1 cellular context compared by ENCODE assay signal in genomic region chr6:33746036-33746600, GRCh38.
TF ChIP-seq lines count a peak whose summit lies in the region.

No MANE protein-coding gene starts in this region.

TF ChIP-seq in HEK293, 187 proteins besides CTCF, POLR2A, EP300 and RAD21 (continued from another document and continues in another):
- no peak for TF ChIP-seq AEBP2 (tag by site-specific recombination; IDR thresholded peaks at IDR 0.05; ENCODE audit: borderline replicate concordance)
- peak; percentile 70 for TF ChIP-seq ZIC2 (tag by site-specific recombination; IDR thresholded peaks at IDR 0.05)
- TF ChIP-seq ZNF398 (tag by site-specific recombination; IDR thresholded peaks at IDR 0.05), result no peak
- peak; percentile 39; the same call in 1 of the 2 replicates for TF ChIP-seq ZNF341 (tag by site-specific recombination; IDR thresholded peaks at IDR 0.05; ENCODE audit: low read depth)
- no peak for TF ChIP-seq ZNF138 (tag by site-specific recombination; IDR thresholded peaks at IDR 0.05; ENCODE audit: borderline replicate concordance)
- 0 out of 2 replicates have a peak, but pooled peaks have one; percentile 56 for TF ChIP-seq KLF8 (tag by site-specific recombination; IDR thresholded peaks at IDR 0.05)
- TF ChIP-seq ZNF280D (tag by site-specific recombination; IDR thresholded peaks at IDR 0.05), result no peak
- no peak; the same call in 1 of the 2 replicates for TF ChIP-seq BCL11A (tag by site-specific recombination; IDR thresholded peaks at IDR 0.05; ENCODE audit: low read depth)
- no peak for TF ChIP-seq ZBTB10 (tag by site-specific recombination; IDR thresholded peaks at IDR 0.05)
- TF ChIP-seq YY2 (tag by site-specific recombination; IDR thresholded peaks at IDR 0.05), result no peak
- no peak for TF ChIP-seq ZNF280C (tag by site-specific recombination; IDR thresholded peaks at IDR 0.05)
- TF ChIP-seq ZFP37 (tag by site-specific recombination; IDR thresholded peaks at IDR 0.05), result no peak
- no peak for TF ChIP-seq ZNF26 (tag by site-specific recombination; IDR thresholded peaks at IDR 0.05)
- TF ChIP-seq ZNF146 (tag by site-specific recombination; IDR thresholded peaks at IDR 0.05), result no peak
- no peak for TF ChIP-seq ZBTB44 (tag by site-specific recombination; IDR thresholded peaks at IDR 0.05)
- TF ChIP-seq ZNF670 (tag by site-specific recombination; IDR thresholded peaks at IDR 0.05; ENCODE audit: low read depth), result no peak
- no peak for TF ChIP-seq ZNF239 (tag by site-specific recombination; IDR thresholded peaks at IDR 0.05)
- TF ChIP-seq WT1 (tag by site-specific recombination; IDR thresholded peaks at IDR 0.05), result peak; percentile 53
- no peak for TF ChIP-seq ZNF391 (tag by site-specific recombination; IDR thresholded peaks at IDR 0.05; ENCODE audit: borderline replicate concordance, low read depth)
- peak; percentile 88 for TF ChIP-seq PATZ1 (tag by site-specific recombination; IDR thresholded peaks at IDR 0.05)
- TF ChIP-seq ZNF24 (tag by site-specific recombination; IDR thresholded peaks at IDR 0.05), result no peak
- no peak for TF ChIP-seq ZNF707 (tag by site-specific recombination; IDR thresholded peaks at IDR 0.05)
- no peak for TF ChIP-seq ZNF449 (tag by site-specific recombination; IDR thresholded peaks at IDR 0.05)
- TF ChIP-seq TCF7L2 (IDR thresholded peaks at IDR 0.05; ENCODE audit: borderline replicate concordance, low read depth, low read length), result no peak
- TF ChIP-seq INSM2 (tag by site-specific recombination; IDR thresholded peaks at IDR 0.05), result peak; percentile 86
- TF ChIP-seq ZNF473 (tag by site-specific recombination; IDR thresholded peaks at IDR 0.05), result no peak
- no peak for TF ChIP-seq ELK4 (IDR thresholded peaks at IDR 0.05; ENCODE audit: borderline replicate concordance, low read depth, low read length)
- peak; percentile 71 for TF ChIP-seq ZNF629 (tag by site-specific recombination; IDR thresholded peaks at IDR 0.05)
- TF ChIP-seq ZNF501 (tag by site-specific recombination; IDR thresholded peaks at IDR 0.05), result no peak
